Comparison of ENCODE assay signal across 12 cellular contexts in genomic region chr6:142841915-142842314, GRCh38.
DNase-seq lines count a peak whose midpoint lies in the region; ATAC-seq and TF ChIP-seq lines count a peak whose summit lies in the region.
"Had no signal": no experiment of that assay in that cellular context is flagged by ENCODE, and none has a peak within 500 bp of the region (broad histone marks: within the 10 kb centered on the region; RNA-seq: fewer than 3 reads in every experiment).

No MANE protein-coding gene starts in this region.

- ATAC-seq in thoracic aorta (ENCODE audit: insufficient number of reproducible peaks, low FRiP score, low read depth) (no peak), aorta (ENCODE audit: low FRiP score) (no peak)
- ATAC-seq: sciatic nerve had no signal

- peaks cover 3% of the 10 kb centered on the region for H3K36me3 Mint-ChIP-seq in activated naive CD4-positive, alpha-beta T cell treated with anti-CD3 and anti-CD28 coated beads for 36 hours (ENCODE audit: low read depth)
- H3K36me3 Mint-ChIP-seq in T-helper 2 cell treated with Interferon-gamma antibody and Interleukin-4, amounts not matched to agents 5 μg/mL and 100 μg/mL, for 36 hours (ENCODE audit: low read depth) = no peaks in the 10 kb centered on the region

- peak overlapping the region; percentile 15 for H3K4me2 ChIP-seq in fibroblast of lung (ENCODE audit: extremely low read depth, insufficient read depth, low read length)

- WGBS in aorta, 2 donors = 74 to 84% methylated on average over 1 of the region's 1 CpG

- H3K4me3 ChIP-seq in fibroblast of lung (replicated peaks in 1 of 4; ENCODE audit: control extremely low read depth in 1 of 4, insufficient read depth in 1 of 4, low read depth in 3 of 4, low read length in 4 of 4) = no peak overlapping the region
- H3K4me3 ChIP-seq in thoracic aorta = peak overlapping the region; percentile 48
- H3K4me3 ChIP-seq in aorta (ENCODE audit: low read length in 2 of 2) = no peak overlapping the region

- no peaks in the 10 kb centered on the region for H4K20me1 ChIP-seq in fibroblast of lung (ENCODE audit: control insufficient read depth, extremely low read depth, insufficient read depth, low read length)

- H3K27me3 Mint-ChIP-seq in activated naive CD4-positive, alpha-beta T cell treated with anti-CD3 and anti-CD28 coated beads for 36 hours (ENCODE audit: low read depth) = no peaks in the 10 kb centered on the region
- H3K27me3 Mint-ChIP-seq in T-helper 2 cell treated with Interferon-gamma antibody and Interleukin-4, amounts not matched to agents 5 μg/mL and 100 μg/mL, for 36 hours (ENCODE audit: low read depth) = peaks cover 4% of the 10 kb centered on the region

- H3K27me3 ChIP-seq in fibroblast of lung (ENCODE audit: control insufficient read depth, insufficient read depth, low read length) (no peaks in the 10 kb centered on the region), thoracic aorta (replicated peaks; ENCODE audit: insufficient read depth) (no peaks in the 10 kb centered on the region), aorta (ENCODE audit: control insufficient read depth in 1 of 2, insufficient read depth in 2 of 2, low read length in 1 of 2) (no peaks in the 10 kb centered on the region)

- intact Hi-C loops in activated naive CD4-positive, alpha-beta T cell treated with anti-CD3 and anti-CD28 coated beads for 36 hours (cut with micrococcal nuclease) = loop anchor here (1.0 to 10.0 kb wide), 6 partner anchors 9 to 1360 kb away; no protein-coding TSS in a partner anchor
- intact Hi-C loops in aorta (cut with DNase I) = loop anchor here in 1 of 2 donors (5.0 kb wide), 1 partner anchor 80 kb away; no protein-coding TSS in a partner anchor

- H3K27ac Mint-ChIP-seq in activated naive CD4-positive, alpha-beta T cell treated with anti-CD3 and anti-CD28 coated beads for 36 hours = peak overlapping the region; percentile 89
- peak overlapping the region; percentile 94 for H3K27ac Mint-ChIP-seq in T-helper 2 cell treated with Interferon-gamma antibody and Interleukin-4, amounts not matched to agents 5 μg/mL and 100 μg/mL, for 36 hours

- no peaks in the 10 kb centered on the region for H3K9me3 Mint-ChIP-seq in activated naive CD4-positive, alpha-beta T cell treated with anti-CD3 and anti-CD28 coated beads for 36 hours
- no peaks in the 10 kb centered on the region for H3K9me3 Mint-ChIP-seq in T-helper 2 cell treated with Interferon-gamma antibody and Interleukin-4, amounts not matched to agents 5 μg/mL and 100 μg/mL, for 36 hours

- H3K27ac ChIP-seq in fibroblast of lung (ENCODE audit: insufficient read depth, low read length) (no peak overlapping the region), thoracic aorta (peak overlapping the region in 1 of 2 donors; percentile 44), aorta (ENCODE audit: low read depth in 1 of 2, low read length in 2 of 2) (no peak overlapping the region)

- H2AFZ ChIP-seq in fibroblast of lung (ENCODE audit: low read length) = no peak overlapping the region

- no peak for DNase-seq in activated naive CD4-positive, alpha-beta T cell treated with anti-CD3 and anti-CD28 coated beads for 36 hours
- DNase-seq in activated naive CD4-positive, alpha-beta T cell treated with Interleukin-2 at 50 U/mL for 16 hours = no peak
- DNase-seq in T-helper 2 cell treated with Interferon-gamma antibody and Interleukin-4, amounts not matched to agents 5 μg/mL and 100 μg/mL, for 36 hours (ENCODE audit: low spot score) = no peak
- DNase-seq in fibroblast of lung (ENCODE audit: low read depth in 2 of 2) (no peak), thoracic aorta (ENCODE audit: low spot score) (no peak), NCI-H1048 (lab: John Stamatoyannopoulos, UW) (no peak), NCI-H1417 treated with DMSO at 0.1 percent for 48 hours (lab: John Stamatoyannopoulos, UW) (no peak), aorta (no peak)
- DNase-seq: erythroblast; Karpas-422; stimulated activated CD8-positive, alpha-beta memory T cell treated with anti-CD3 and anti-CD28 coated beads, Interleukin-4, amount 100 ng/mL, for 48 hours had no signal

- TF ChIP-seq CTCF in fibroblast of lung (conservative IDR thresholded peaks at IDR 0.05 in 1 of 2, IDR thresholded peaks at IDR 0.05 in 1 of 2; ENCODE audit: low read depth in 1 of 2, low read length in 2 of 2) (no peak), thoracic aorta (IDR thresholded peaks at IDR 0.05) (no peak)

- peak overlapping the region; percentile 59 for H3K4me3 Mint-ChIP-seq in activated naive CD4-positive, alpha-beta T cell treated with anti-CD3 and anti-CD28 coated beads for 36 hours
- H3K4me3 Mint-ChIP-seq in T-helper 2 cell treated with Interferon-gamma antibody and Interleukin-4, amounts not matched to agents 5 μg/mL and 100 μg/mL, for 36 hours = peak overlapping the region; percentile 88

- H3K9me3 ChIP-seq in fibroblast of lung (ENCODE audit: control insufficient read depth, insufficient read depth, low read depth, low read length) = no peaks in the 10 kb centered on the region
- H3K9me3 ChIP-seq in thoracic aorta = no peaks in the 10 kb centered on the region
- no peaks in the 10 kb centered on the region for H3K9me3 ChIP-seq in aorta (ENCODE audit: control insufficient read depth, low read length)

- peaks cover 19% of the 10 kb centered on the region for H3K79me2 ChIP-seq in fibroblast of lung (ENCODE audit: control insufficient read depth, insufficient read depth, low read length)

- H3K4me1 ChIP-seq in fibroblast of lung (ENCODE audit: control insufficient read depth, extremely low read depth, insufficient read depth, low read length) = peaks cover 24% of the 10 kb centered on the region
- peaks cover 29 to 52% of the 10 kb centered on the region in 2 donors for H3K4me1 ChIP-seq in thoracic aorta (ENCODE audit: control insufficient read depth in 1 of 2, low read depth in 2 of 2)
- H3K4me1 ChIP-seq in aorta (ENCODE audit: control insufficient read depth in 1 of 2, insufficient read depth in 2 of 2, low read length in 2 of 2) = peaks cover 7 to 8% of the 10 kb centered on the region in 2 donors

- H3K36me3 ChIP-seq in fibroblast of lung (ENCODE audit: control insufficient read depth, insufficient read depth, low read length) (no peaks in the 10 kb centered on the region), thoracic aorta (no peaks in the 10 kb centered on the region), aorta (ENCODE audit: control insufficient read depth in 1 of 2, insufficient read depth in 2 of 2, low read length in 1 of 2) (no peaks in the 10 kb centered on the region)

- H3K4me1 Mint-ChIP-seq in activated naive CD4-positive, alpha-beta T cell treated with anti-CD3 and anti-CD28 coated beads for 36 hours (ENCODE audit: low read depth) = peaks cover 89% of the 10 kb centered on the region
- peaks cover 73% of the 10 kb centered on the region for H3K4me1 Mint-ChIP-seq in T-helper 2 cell treated with Interferon-gamma antibody and Interleukin-4, amounts not matched to agents 5 μg/mL and 100 μg/mL, for 36 hours (ENCODE audit: low read depth)

- H3K9ac ChIP-seq in fibroblast of lung (ENCODE audit: insufficient read depth, low read length) = no peak overlapping the region

- CTCF ChIA-PET in activated naive CD4-positive, alpha-beta T cell treated with anti-CD3 and anti-CD28 coated beads for 36 hours (lab: Charles Lee) = interaction anchor here (0.8 to 2.9 kb wide), 3 partner anchors 11 to 41 kb away, joined by 4 to 13 read pairs (median 7); no protein-coding TSS in a partner anchor
